9 cellular contexts compared by ENCODE assay signal in genomic region chr16:46695937-46696336, GRCh38. TPM values are rescaled to one million over a fixed set of nuclear protein-coding genes. Genes with fewer than 3 reads are reported as not detected.
"Had no signal": no experiment of that assay in that cellular context is flagged by ENCODE, and none has a peak within 500 bp of the region (broad histone marks: within the 10 kb centered on the region; RNA-seq: fewer than 3 reads in every experiment).

No MANE protein-coding gene starts in this region.

- H3K4me3 Mint-ChIP-seq: HFFc6 had no signal

- H3K9me3 ChIP-seq: HAP-1 had no signal

- H3K9me3 Mint-ChIP-seq: HFFc6, IgD-negative memory B cell had no signal

- H3K27ac ChIP-seq: GM23248, HL-60 had no signal

- DNase-seq: GM23248, GOT3, H7, HFFc6 had no signal

- H3K4me3 ChIP-seq: GM23248, HAP-1 had no signal

- H3K27me3 Mint-ChIP-seq: IgD-negative memory B cell had no signal

- H3K27ac Mint-ChIP-seq: HFFc6, IgD-negative memory B cell had no signal

- ATAC-seq: HCT116, HepG2 had no signal

RNA-seq across cellular contexts. Expression of gene MYLK3, which starts 52.2 kb away (rescaled TPM):
- total RNA-seq: GM23248 had no signal
- polyA plus RNA-seq: GM23248, IgD-negative memory B cell had no signal
